34 cellular contexts compared by ENCODE assay signal in the genomic region with DNA sequence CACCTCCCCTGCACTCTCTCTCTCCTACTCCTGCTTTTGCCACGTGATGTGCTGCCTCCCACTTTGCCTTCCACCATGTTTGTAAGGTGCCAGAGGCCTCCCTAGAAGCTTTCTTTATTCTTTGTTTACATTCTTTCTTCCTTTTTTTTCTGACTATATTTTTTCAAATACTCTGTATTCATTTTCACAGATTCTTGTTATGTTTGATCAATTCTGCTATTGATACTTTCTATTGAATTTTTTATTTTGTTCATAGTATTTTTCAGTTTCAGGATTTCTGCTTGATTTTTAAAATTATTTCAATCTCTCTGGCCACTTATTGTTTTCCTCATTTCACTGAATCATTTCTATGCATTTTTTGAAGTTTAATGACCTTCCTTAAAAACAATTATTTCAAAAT.
"Had no signal": no experiment of that assay in that cellular context is flagged by ENCODE, and none has a peak within 500 bp of the region (broad histone marks: within the 10 kb centered on the region; RNA-seq: fewer than 3 reads in every experiment).

No MANE protein-coding gene starts in this region.

- FAIRE-seq: astrocyte, colon, TTC549 had no signal

- H3K27ac ChIP-seq: adrenal gland, body of pancreas, brain microvascular endothelial cell, breast epithelium, VCaP had no signal

- H3K4me3 ChIP-seq: adrenal gland, body of pancreas, breast epithelium had no signal

- H3K27me3 ChIP-seq: adrenal gland, body of pancreas, brain microvascular endothelial cell, breast epithelium had no signal

- DNase-seq: activated B cell treated with CpG ODN at 0.5 μM for 24 hours; activated CD4-positive, alpha-beta memory T cell treated with anti-CD3 and anti-CD28 coated beads for 36 hours; activated CD4-positive, alpha-beta T cell treated with anti-CD3 and anti-CD28 coated beads for 4 hours; activated CD4-positive, alpha-beta T cell treated with anti-CD3 and anti-CD28 coated beads, Interleukin-2, amount 10 ng/mL, durations not matched to agents 24 days and 14 days; activated CD4-positive, alpha-beta T cell treated with anti-CD3 and anti-CD28 coated beads, Interleukin-2, amount 50 U/mL, for 1 hour; activated CD4-positive, alpha-beta T cell treated with anti-CD3 and anti-CD28 coated beads, Interleukin-2, amount 50 U/mL, for 4 hours; activated CD4-positive, CD25-positive, alpha-beta regulatory T cell treated with anti-CD3 and anti-CD28 coated beads, Interleukin-2, amount 50 U/mL, for 72 hours; activated CD8-positive, alpha-beta memory T cell treated with anti-CD3 and anti-CD28 coated beads, Interleukin-2, amount 50 U/mL, for 4 hours; activated CD8-positive, alpha-beta T cell treated with anti-CD3 and anti-CD28 coated beads for 36 hours; activated effector memory CD4-positive, alpha-beta T cell treated with anti-CD3 and anti-CD28 coated beads, Interleukin-2, amount 50 U/mL, for 16 hours; activated gamma-delta T cell treated with Interleukin-2 at 50 U/mL for 16 hours; activated naive CD4-positive, alpha-beta T cell; activated naive CD4-positive, alpha-beta T cell treated with anti-CD3 and anti-CD28 coated beads for 36 hours; activated naive CD4-positive, alpha-beta T cell treated with anti-CD3 and anti-CD28 coated beads, Interleukin-2, amount 50 U/mL, for 16 hours; activated naive CD8-positive, alpha-beta T cell treated with anti-CD3 and anti-CD28 coated beads for 36 hours; activated T-cell treated with anti-CD3 and anti-CD28 coated beads for 4 hours; activated T-cell treated with anti-CD3 and anti-CD28 coated beads, Interleukin-2, amount 50 U/mL, for 1 hour; activated T-cell treated with anti-CD3 and anti-CD28 coated beads, Interleukin-2, amount 50 U/mL, for 4 hours; activated T-cell treated with anti-CD3 and anti-CD28 coated beads, Interleukin-2, amount 50 U/mL, for 72 hours; adrenal gland; amniotic stem cell; aorta; body of pancreas; brain microvascular endothelial cell; central memory CD4-positive, alpha-beta T cell; T-helper 2 cell; T-helper 9 cell had no signal

- H3K36me3 ChIP-seq: adrenal gland, brain microvascular endothelial cell, breast epithelium had no signal

- ATAC-seq: activated CD8-positive, alpha-beta T cell treated with anti-CD3 and anti-CD28 coated beads for 36 hours; activated naive CD4-positive, alpha-beta T cell treated with anti-CD3 and anti-CD28 coated beads, Interleukin-2, amount 50 U/mL, for 72 hours; activated T-cell treated with anti-CD3 and anti-CD28 coated beads, Interleukin-2, amount 50 U/mL, for 4 hours; activated T-cell treated with anti-CD3 and anti-CD28 coated beads, Interleukin-2, amount 50 U/mL, for 72 hours; activated T-helper 17 cell treated with anti-CD3 and anti-CD28 coated beads, Interleukin-2, amount 50 U/mL, for 72 hours; body of pancreas had no signal

- H3K4me1 ChIP-seq: adrenal gland, body of pancreas, breast epithelium had no signal
